8 cellular contexts compared by ENCODE assay signal in genomic region chr13:32538234-32538620, GRCh38. TPM values are rescaled to one million over a fixed set of nuclear protein-coding genes. Genes with fewer than 3 reads are reported as not detected.
A peak's percentile ranks its signal among the peaks of the same experiment; 100 is the strongest.
DNase-seq lines count a peak whose midpoint lies in the region; ATAC-seq and TF ChIP-seq lines count a peak whose summit lies in the region.

No MANE protein-coding gene starts in this region.

- ATAC-seq in GM19468 (IDR thresholded peaks at IDR 0.05; ENCODE audit: extremely low read depth, unreplicated experiment): peak; percentile 4
- ATAC-seq in HG03469 (IDR thresholded peaks at IDR 0.05; ENCODE audit: unreplicated experiment): peak; percentile 43
- peak; percentile 91 for ATAC-seq in activated CD8-positive, alpha-beta T cell treated with anti-CD3 and anti-CD28 coated beads, Interleukin-2, amount 10 ng/mL, durations not matched to agents 7 days and 5 days
- ATAC-seq in gastroesophageal sphincter: peak; percentile 64

- TF ChIP-seq EP300 in gastroesophageal sphincter (IDR thresholded peaks at IDR 0.05) (no peak), ovary (IDR thresholded peaks at IDR 0.05) (no peak)

- H3K9me3 ChIP-seq in gastroesophageal sphincter: no peaks in the 10 kb centered on the region
- H3K9me3 ChIP-seq in ovary: no peaks in the 10 kb centered on the region

- H3K27me3 ChIP-seq in gastroesophageal sphincter (no peaks in the 10 kb centered on the region), ovary (no peaks in the 10 kb centered on the region)

- H3K4me1 ChIP-seq in gastroesophageal sphincter (peaks cover 3 to 49% (median 25%) of the 10 kb centered on the region in 3 donors), ovary (ENCODE audit: insufficient read depth) (peaks cover 8% of the 10 kb centered on the region)

- H3K27ac ChIP-seq in gastroesophageal sphincter: peak overlapping the region; percentile 91 to 95 (median 92)
- peak overlapping the region; percentile 80 for H3K27ac ChIP-seq in ovary

- H3K4me3 ChIP-seq in gastroesophageal sphincter (peak overlapping the region; percentile 87 to 95), ovary (peak overlapping the region; percentile 84)

- DNase-seq in GDM1 (lab: John Stamatoyannopoulos, UW) (peak; percentile 59), ovary (peak in 1 of 5 donors; percentile 62), NCI-H2107 treated with DMSO at 0.1 percent for 48 hours (lab: John Stamatoyannopoulos, UW; ENCODE audit: unreplicated experiment) (no peak), NCI-H2081 treated with DMSO at 0.1 percent for 48 hours (lab: John Stamatoyannopoulos, UW) (no peak)
- DNase-seq in activated CD8-positive, alpha-beta T cell treated with anti-CD3 and anti-CD28 coated beads, Interleukin-2, amount 10 ng/mL, durations not matched to agents 7 days and 5 days: no peak

- H3K9me3 Mint-ChIP-seq in activated CD8-positive, alpha-beta T cell treated with anti-CD3 and anti-CD28 coated beads, Interleukin-2, amount 10 ng/mL, durations not matched to agents 7 days and 5 days (ENCODE audit: insufficient read depth): no peaks in the 10 kb centered on the region

- intact Hi-C loops in ovary (cut with DNase I): loop anchor here in 3 of 4 donors (10.0 kb wide), 2 partner anchors 113 to 123 kb away; partner anchors contain the start of gene N4BP2L1 (in 2 of the 3)

- H3K4me3 Mint-ChIP-seq in activated CD8-positive, alpha-beta T cell treated with anti-CD3 and anti-CD28 coated beads, Interleukin-2, amount 10 ng/mL, durations not matched to agents 7 days and 5 days: peak overlapping the region; percentile 97

- TF ChIP-seq CTCF in gastroesophageal sphincter (IDR thresholded peaks at IDR 0.05): no peak
- TF ChIP-seq CTCF in ovary (IDR thresholded peaks at IDR 0.05): no peak

- H3K27ac Mint-ChIP-seq in activated CD8-positive, alpha-beta T cell treated with anti-CD3 and anti-CD28 coated beads, Interleukin-2, amount 10 ng/mL, durations not matched to agents 7 days and 5 days: peak overlapping the region; percentile 98

- TF ChIP-seq POLR2A in gastroesophageal sphincter (IDR thresholded peaks at IDR 0.05): no peak
- no peak for TF ChIP-seq POLR2A in ovary (IDR thresholded peaks at IDR 0.05)

- peaks cover 39% of the 10 kb centered on the region for H3K36me3 Mint-ChIP-seq in activated CD8-positive, alpha-beta T cell treated with anti-CD3 and anti-CD28 coated beads, Interleukin-2, amount 10 ng/mL, durations not matched to agents 7 days and 5 days (ENCODE audit: low read depth)

- 0 to 1% methylated on average over 9 to 11 of the region's 20 CpGs for WGBS in gastroesophageal sphincter (ENCODE audit: low coverage in 1 of 2), 2 donors
- WGBS in ovary, 3 donors: 0% methylated on average over 20 of the region's 20 CpGs

- no peaks in the 10 kb centered on the region for H3K27me3 Mint-ChIP-seq in activated CD8-positive, alpha-beta T cell treated with anti-CD3 and anti-CD28 coated beads, Interleukin-2, amount 10 ng/mL, durations not matched to agents 7 days and 5 days (ENCODE audit: low read depth)

- H3K4me1 Mint-ChIP-seq in activated CD8-positive, alpha-beta T cell treated with anti-CD3 and anti-CD28 coated beads, Interleukin-2, amount 10 ng/mL, durations not matched to agents 7 days and 5 days (ENCODE audit: low read depth): peaks cover 44% of the 10 kb centered on the region

- CTCF ChIA-PET in activated CD8-positive, alpha-beta T cell treated with anti-CD3 and anti-CD28 coated beads, Interleukin-2, amount 10 ng/mL, durations not matched to agents 7 days and 5 days (lab: Charles Lee): interaction anchor here (0.7 to 2.8 kb wide), 8 partner anchors 10 to 1005 kb away, joined by 3 to 10 read pairs (median 4); partner anchors contain the start of gene PDS5B

- peaks cover 0 to 13% of the 10 kb centered on the region in 2 donors for H3K36me3 ChIP-seq in gastroesophageal sphincter
- H3K36me3 ChIP-seq in ovary: no peaks in the 10 kb centered on the region

- POLR2A ChIA-PET in activated CD8-positive, alpha-beta T cell treated with anti-CD3 and anti-CD28 coated beads, Interleukin-2, amount 10 ng/mL, durations not matched to agents 7 days and 5 days (lab: Charles Lee): interaction anchor here (0.7 to 3.4 kb wide), 9 partner anchors 11 to 1005 kb away, joined by 3 to 26 read pairs (median 5); partner anchors contain the start of genes BRCA2, N4BP2L1 and ZAR1L

RNA-seq across cellular contexts. Expression of gene N4BP2L2, which starts 0.4 kb away (rescaled TPM):
- total RNA-seq in activated CD8-positive, alpha-beta T cell treated with anti-CD3 and anti-CD28 coated beads, Interleukin-2, amount 10 ng/mL, durations not matched to agents 7 days and 5 days: 100 to 1,000 TPM in 1 of 2 experiments, 10 to 100 TPM in 1; 97.1 to 111 TPM
- total RNA-seq in gastroesophageal sphincter (100 to 1,000 TPM in 2 of 4 donors, 10 to 100 TPM in 2; 78.7 to 287 (median 127) TPM), ovary (100 to 1,000 TPM; 144 to 220 (median 183) TPM)
- polyA plus RNA-seq in ovary: 100 to 1,000 TPM in 1 of 2 donors, 10 to 100 TPM in 1; 67.8 to 106 TPM

RNA-seq across cellular contexts. Expression of gene PDS5B, which starts 48.0 kb away (rescaled TPM):
- total RNA-seq in activated CD8-positive, alpha-beta T cell treated with anti-CD3 and anti-CD28 coated beads, Interleukin-2, amount 10 ng/mL, durations not matched to agents 7 days and 5 days: 10 to 100 TPM; 62.5 to 72.3 TPM
- total RNA-seq in gastroesophageal sphincter (10 to 100 TPM; 37.1 to 78.9 (median 44.9) TPM), ovary (10 to 100 TPM; 44.9 to 74.9 (median 55.6) TPM)
- 10 to 100 TPM; 13.6 to 24.8 TPM for polyA plus RNA-seq in ovary

Comparison
In these comparisons a context has a peak if more than half of its experiments do, and no peak if none do; other contexts are left out.
1. ATAC-seq: peak in every context shown above with its lines; median percentile 91 in activated CD8-positive, alpha-beta T cell treated with anti-CD3 and anti-CD28 coated beads, Interleukin-2, amount 10 ng/mL, durations not matched to agents 7 days and 5 days; 64 in gastroesophageal sphincter; 43 in HG03469; 4 in GM19468.